Comparison of ENCODE assay signal across 1 cellular context in the genomic region with DNA sequence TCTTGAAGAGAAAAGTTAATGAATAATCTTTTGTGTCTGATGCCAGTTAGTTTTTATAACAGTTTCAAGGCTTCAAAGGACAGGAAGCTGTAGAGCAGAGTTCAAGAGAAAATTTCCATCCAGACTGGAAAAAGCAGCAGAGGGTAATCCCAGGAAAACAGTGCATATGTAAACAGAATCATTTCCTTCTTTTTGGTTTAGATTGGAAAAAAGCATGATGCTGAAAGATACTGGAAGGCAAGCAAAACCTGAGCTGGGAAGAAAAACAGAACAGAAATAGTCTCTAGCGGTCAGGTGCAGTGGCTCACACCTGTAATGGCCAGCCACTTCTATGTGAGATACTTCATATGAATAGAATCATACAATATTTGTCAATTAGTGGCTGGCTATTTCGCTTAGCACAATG.
TF ChIP-seq lines count a peak whose summit lies in the region.

No MANE protein-coding gene starts in this region.

TF ChIP-seq in HepG2, 621 proteins besides CTCF, POLR2A, EP300 and RAD21 (continued from another document and continues in another):
- TF ChIP-seq ZMYM2 (CRISPR knock-in tag; IDR thresholded peaks at IDR 0.05) (peak; percentile 77; the same call in 1 of the 2 replicates), SAFB2 (CRISPR knock-in tag; IDR thresholded peaks at IDR 0.05; ENCODE audit: borderline replicate concordance, low read depth) (no peak), SMC3 (IDR thresholded peaks at IDR 0.05; ENCODE audit: low read length) (peak; percentile 2; the same call in 1 of the 2 replicates), NR2F6 (IDR thresholded peaks at IDR 0.05) (peak; percentile 77), NR2F6 (CRISPR knock-in tag; IDR thresholded peaks at IDR 0.05) (peak; percentile 80), U2AF2 (IDR thresholded peaks at IDR 0.05; ENCODE audit: low read depth, low read length) (no peak), FOXJ3 (CRISPR knock-in tag; IDR thresholded peaks at IDR 0.05; ENCODE audit: borderline replicate concordance) (peak; percentile 86; the same call in 1 of the 2 replicates), ZMYM4 (CRISPR knock-in tag; IDR thresholded peaks at IDR 0.05) (peak; percentile 76), MED1 (CRISPR knock-in tag; IDR thresholded peaks at IDR 0.05) (peak; percentile 96), ZSCAN31 (CRISPR knock-in tag; IDR thresholded peaks at IDR 0.05; ENCODE audit: low read depth) (0 out of 2 replicates have a peak, but pooled peaks have one; percentile 31), YEATS4 (CRISPR knock-in tag; IDR thresholded peaks at IDR 0.05; ENCODE audit: borderline replicate concordance) (peak; percentile 31; the same call in 1 of the 2 replicates), HNF4A (CRISPR knock-in tag; IDR thresholded peaks at IDR 0.05) (peak; percentile 86), BRD4 (CRISPR knock-in tag; IDR thresholded peaks at IDR 0.05) (no peak), FOXK1 (CRISPR knock-in tag; IDR thresholded peaks at IDR 0.05; ENCODE audit: borderline replicate concordance, low read depth) (peak; percentile 83), ZNF326 (CRISPR knock-in tag; IDR thresholded peaks at IDR 0.05; ENCODE audit: borderline replicate concordance) (no peak), TSC22D2 (CRISPR knock-in tag; IDR thresholded peaks at IDR 0.05; ENCODE audit: borderline replicate concordance) (no peak), SOX5 (CRISPR knock-in tag; IDR thresholded peaks at IDR 0.05; ENCODE audit: borderline replicate concordance) (peak; percentile 90), PHF21A (CRISPR knock-in tag; IDR thresholded peaks at IDR 0.05) (peak; percentile 74), ISL2 (CRISPR knock-in tag; IDR thresholded peaks at IDR 0.05) (peak; percentile 93), MXI1 (IDR thresholded peaks at IDR 0.05; ENCODE audit: borderline replicate concordance, low read depth, low read length) (peak; percentile 23; the same call in 1 of the 3 replicates), NR2F2 (IDR thresholded peaks at IDR 0.05; ENCODE audit: borderline replicate concordance, low read depth) (peak; percentile 71), FOXP1 (IDR thresholded peaks at IDR 0.05) (peak; percentile 56; the same call in 1 of the 2 replicates), FOXP1 (CRISPR knock-in tag; IDR thresholded peaks at IDR 0.05) (peak; percentile 92), NCOR1 (IDR thresholded peaks at IDR 0.05; ENCODE audit: borderline replicate concordance, low read length) (peak; percentile 94), ZNF768 (CRISPR knock-in tag; IDR thresholded peaks at IDR 0.05) (no peak), KMT2A (CRISPR knock-in tag; IDR thresholded peaks at IDR 0.05) (peak; percentile 44; the same call in 1 of the 2 replicates), NFKBIZ (CRISPR knock-in tag; IDR thresholded peaks at IDR 0.05) (0 out of 2 replicates have a peak, but pooled peaks have one; percentile 62), SAP130 (CRISPR knock-in tag; IDR thresholded peaks at IDR 0.05; ENCODE audit: low read depth) (peak; percentile 83), ESRRA (CRISPR knock-in tag; IDR thresholded peaks at IDR 0.05; ENCODE audit: low read depth) (0 out of 2 replicates have a peak, but pooled peaks have one; percentile 21), GABPA (IDR thresholded peaks at IDR 0.05; ENCODE audit: low read depth, low read length) (no peak), GABPA (CRISPR knock-in tag; IDR thresholded peaks at IDR 0.05; ENCODE audit: low read depth) (peak; percentile 65), ZNF260 (CRISPR knock-in tag; IDR thresholded peaks at IDR 0.05; ENCODE audit: borderline replicate concordance, low read depth) (no peak), MIER3 (CRISPR knock-in tag; IDR thresholded peaks at IDR 0.05; ENCODE audit: borderline replicate concordance) (peak; percentile 75; the same call in 1 of the 2 replicates), TEAD3 (CRISPR knock-in tag; optimal IDR thresholded peaks at IDR 0.05; ENCODE audit: borderline replicate concordance) (peak; percentile 72), POLR2AphosphoS5 (IDR thresholded peaks at IDR 0.05; ENCODE audit: low read depth, low read length) (no peak)
- TF ChIP-seq, protein P1, sequence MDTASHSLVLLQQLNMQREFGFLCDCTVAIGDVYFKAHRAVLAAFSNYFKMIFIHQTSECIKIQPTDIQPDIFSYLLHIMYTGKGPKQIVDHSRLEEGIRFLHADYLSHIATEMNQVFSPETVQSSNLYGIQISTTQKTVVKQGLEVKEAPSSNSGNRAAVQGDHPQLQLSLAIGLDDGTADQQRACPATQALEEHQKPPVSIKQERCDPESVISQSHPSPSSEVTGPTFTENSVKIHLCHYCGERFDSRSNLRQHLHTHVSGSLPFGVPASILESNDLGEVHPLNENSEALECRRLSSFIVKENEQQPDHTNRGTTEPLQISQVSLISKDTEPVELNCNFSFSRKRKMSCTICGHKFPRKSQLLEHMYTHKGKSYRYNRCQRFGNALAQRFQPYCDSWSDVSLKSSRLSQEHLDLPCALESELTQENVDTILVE (CRISPR knock-in tag; IDR thresholded peaks at IDR 0.05) = peak; percentile 73; the same call in 1 of the 2 replicates
- TF ChIP-seq, protein P2, sequence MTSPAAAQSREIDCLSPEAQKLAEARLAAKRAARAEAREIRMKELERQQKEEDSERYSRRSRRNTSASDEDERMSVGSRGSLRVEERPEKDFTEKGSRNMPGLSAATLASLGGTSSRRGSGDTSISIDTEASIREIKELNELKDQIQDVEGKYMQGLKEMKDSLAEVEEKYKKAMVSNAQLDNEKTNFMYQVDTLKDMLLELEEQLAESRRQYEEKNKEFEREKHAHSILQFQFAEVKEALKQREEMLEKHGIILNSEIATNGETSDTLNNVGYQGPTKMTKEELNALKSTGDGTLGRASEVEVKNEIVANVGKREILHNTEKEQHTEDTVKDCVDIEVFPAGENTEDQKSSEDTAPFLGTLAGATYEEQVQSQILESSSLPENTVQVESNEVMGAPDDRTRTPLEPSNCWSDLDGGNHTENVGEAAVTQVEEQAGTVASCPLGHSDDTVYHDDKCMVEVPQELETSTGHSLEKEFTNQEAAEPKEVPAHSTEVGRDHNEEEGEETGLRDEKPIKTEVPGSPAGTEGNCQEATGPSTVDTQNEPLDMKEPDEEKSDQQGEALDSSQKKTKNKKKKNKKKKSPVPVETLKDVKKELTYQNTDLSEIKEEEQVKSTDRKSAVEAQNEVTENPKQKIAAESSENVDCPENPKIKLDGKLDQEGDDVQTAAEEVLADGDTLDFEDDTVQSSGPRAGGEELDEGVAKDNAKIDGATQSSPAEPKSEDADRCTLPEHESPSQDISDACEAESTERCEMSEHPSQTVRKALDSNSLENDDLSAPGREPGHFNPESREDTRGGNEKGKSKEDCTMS (CRISPR knock-in tag; conservative IDR thresholded peaks at IDR 0.05) = 0 out of 2 replicates have a peak, but pooled peaks have one; percentile 32
- TF ChIP-seq, protein P3, sequence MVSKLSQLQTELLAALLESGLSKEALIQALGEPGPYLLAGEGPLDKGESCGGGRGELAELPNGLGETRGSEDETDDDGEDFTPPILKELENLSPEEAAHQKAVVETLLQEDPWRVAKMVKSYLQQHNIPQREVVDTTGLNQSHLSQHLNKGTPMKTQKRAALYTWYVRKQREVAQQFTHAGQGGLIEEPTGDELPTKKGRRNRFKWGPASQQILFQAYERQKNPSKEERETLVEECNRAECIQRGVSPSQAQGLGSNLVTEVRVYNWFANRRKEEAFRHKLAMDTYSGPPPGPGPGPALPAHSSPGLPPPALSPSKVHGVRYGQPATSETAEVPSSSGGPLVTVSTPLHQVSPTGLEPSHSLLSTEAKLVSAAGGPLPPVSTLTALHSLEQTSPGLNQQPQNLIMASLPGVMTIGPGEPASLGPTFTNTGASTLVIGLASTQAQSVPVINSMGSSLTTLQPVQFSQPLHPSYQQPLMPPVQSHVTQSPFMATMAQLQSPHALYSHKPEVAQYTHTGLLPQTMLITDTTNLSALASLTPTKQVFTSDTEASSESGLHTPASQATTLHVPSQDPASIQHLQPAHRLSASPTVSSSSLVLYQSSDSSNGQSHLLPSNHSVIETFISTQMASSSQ (IDR thresholded peaks at IDR 0.05; ENCODE audit: low read depth) = peak; percentile 95
- TF ChIP-seq, protein P3 (CRISPR knock-in tag; IDR thresholded peaks at IDR 0.05; ENCODE audit: borderline replicate concordance) = peak; percentile 96; the same call in 1 of the 2 replicates
- TF ChIP-seq, protein P4, sequence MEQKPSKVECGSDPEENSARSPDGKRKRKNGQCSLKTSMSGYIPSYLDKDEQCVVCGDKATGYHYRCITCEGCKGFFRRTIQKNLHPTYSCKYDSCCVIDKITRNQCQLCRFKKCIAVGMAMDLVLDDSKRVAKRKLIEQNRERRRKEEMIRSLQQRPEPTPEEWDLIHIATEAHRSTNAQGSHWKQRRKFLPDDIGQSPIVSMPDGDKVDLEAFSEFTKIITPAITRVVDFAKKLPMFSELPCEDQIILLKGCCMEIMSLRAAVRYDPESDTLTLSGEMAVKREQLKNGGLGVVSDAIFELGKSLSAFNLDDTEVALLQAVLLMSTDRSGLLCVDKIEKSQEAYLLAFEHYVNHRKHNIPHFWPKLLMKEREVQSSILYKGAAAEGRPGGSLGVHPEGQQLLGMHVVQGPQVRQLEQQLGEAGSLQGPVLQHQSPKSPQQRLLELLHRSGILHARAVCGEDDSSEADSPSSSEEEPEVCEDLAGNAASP (CRISPR knock-in tag; IDR thresholded peaks at IDR 0.05; ENCODE audit: borderline replicate concordance) = peak; percentile 83
- TF ChIP-seq, protein P5, sequence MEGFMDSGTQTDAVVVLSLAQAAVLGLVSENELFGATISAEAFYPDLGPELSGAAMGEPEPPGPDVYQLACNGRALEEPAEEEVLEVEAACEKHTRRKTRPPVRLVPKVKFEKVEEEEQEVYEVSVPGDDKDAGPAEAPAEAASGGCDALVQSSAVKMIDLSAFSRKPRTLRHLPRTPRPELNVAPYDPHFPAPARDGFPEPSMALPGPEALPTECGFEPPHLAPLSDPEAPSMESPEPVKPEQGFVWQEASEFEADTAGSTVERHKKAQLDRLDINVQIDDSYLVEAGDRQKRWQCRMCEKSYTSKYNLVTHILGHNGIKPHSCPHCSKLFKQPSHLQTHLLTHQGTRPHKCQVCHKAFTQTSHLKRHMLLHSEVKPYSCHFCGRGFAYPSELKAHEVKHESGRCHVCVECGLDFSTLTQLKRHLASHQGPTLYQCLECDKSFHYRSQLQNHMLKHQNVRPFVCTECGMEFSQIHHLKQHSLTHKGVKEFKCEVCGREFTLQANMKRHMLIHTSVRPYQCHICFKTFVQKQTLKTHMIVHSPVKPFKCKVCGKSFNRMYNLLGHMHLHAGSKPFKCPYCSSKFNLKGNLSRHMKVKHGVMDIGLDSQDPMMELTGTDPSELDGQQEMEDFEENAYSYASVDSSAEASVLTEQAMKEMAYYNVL (CRISPR knock-in tag; IDR thresholded peaks at IDR 0.05; ENCODE audit: borderline replicate concordance) = peak; percentile 100
- TF ChIP-seq, protein P6, sequence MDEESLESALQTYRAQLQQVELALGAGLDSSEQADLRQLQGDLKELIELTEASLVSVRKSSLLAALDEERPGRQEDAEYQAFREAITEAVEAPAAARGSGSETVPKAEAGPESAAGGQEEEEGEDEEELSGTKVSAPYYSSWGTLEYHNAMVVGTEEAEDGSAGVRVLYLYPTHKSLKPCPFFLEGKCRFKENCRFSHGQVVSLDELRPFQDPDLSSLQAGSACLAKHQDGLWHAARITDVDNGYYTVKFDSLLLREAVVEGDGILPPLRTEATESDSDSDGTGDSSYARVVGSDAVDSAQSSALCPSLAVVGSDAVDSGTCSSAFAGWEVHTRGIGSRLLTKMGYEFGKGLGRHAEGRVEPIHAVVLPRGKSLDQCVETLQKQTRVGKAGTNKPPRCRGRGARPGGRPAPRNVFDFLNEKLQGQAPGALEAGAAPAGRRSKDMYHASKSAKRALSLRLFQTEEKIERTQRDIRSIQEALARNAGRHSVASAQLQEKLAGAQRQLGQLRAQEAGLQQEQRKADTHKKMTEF (CRISPR knock-in tag; IDR thresholded peaks at IDR 0.05) = peak; percentile 89
- TF ChIP-seq, protein P7, sequence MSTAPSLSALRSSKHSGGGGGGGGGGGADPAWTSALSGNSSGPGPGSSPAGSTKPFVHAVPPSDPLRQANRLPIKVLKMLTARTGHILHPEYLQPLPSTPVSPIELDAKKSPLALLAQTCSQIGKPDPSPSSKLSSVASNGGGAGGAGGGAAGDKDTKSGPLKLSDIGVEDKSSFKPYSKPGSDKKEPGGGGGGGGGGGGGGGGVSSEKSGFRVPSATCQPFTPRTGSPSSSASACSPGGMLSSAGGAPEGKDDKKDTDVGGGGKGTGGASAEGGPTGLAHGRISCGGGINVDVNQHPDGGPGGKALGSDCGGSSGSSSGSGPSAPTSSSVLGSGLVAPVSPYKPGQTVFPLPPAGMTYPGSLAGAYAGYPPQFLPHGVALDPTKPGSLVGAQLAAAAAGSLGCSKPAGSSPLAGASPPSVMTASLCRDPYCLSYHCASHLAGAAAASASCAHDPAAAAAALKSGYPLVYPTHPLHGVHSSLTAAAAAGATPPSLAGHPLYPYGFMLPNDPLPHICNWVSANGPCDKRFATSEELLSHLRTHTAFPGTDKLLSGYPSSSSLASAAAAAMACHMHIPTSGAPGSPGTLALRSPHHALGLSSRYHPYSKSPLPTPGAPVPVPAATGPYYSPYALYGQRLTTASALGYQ (CRISPR knock-in tag; IDR thresholded peaks at IDR 0.05) = peak; percentile 88; the same call in 1 of the 2 replicates
